Comparison of ENCODE assay signal across 12 cellular contexts in genomic region chr7:77202544-77202976, GRCh38. TPM values are rescaled to one million over a fixed set of nuclear protein-coding genes. Genes with fewer than 3 reads are reported as not detected.
DNase-seq lines count a peak whose midpoint lies in the region; ATAC-seq, FAIRE-seq and TF ChIP-seq lines count a peak whose summit lies in the region.
"Had no signal": no experiment of that assay in that cellular context is flagged by ENCODE, and none has a peak within 500 bp of the region (broad histone marks: within the 10 kb centered on the region; RNA-seq: fewer than 3 reads in every experiment).

No MANE protein-coding gene starts in this region.

- H3K4me1 Mint-ChIP-seq in mesothelial cell of epicardium: peaks cover 10% of the 10 kb centered on the region

- CTCF ChIA-PET in GM12878 (lab: Yijun Ruan, JAX): interaction anchor here (0.6 to 5.3 kb wide), 3 partner anchors 9 to 58 kb away, joined by 3 to 67 read pairs (median 3); no protein-coding TSS in a partner anchor

- ATAC-seq in GM18499 (IDR thresholded peaks at IDR 0.05; ENCODE audit: insufficient read depth, unreplicated experiment) (peak; percentile 91), GM19463 (IDR thresholded peaks at IDR 0.05; ENCODE audit: unreplicated experiment) (peak; percentile 93), HG03066 (IDR thresholded peaks at IDR 0.05; ENCODE audit: low read depth, unreplicated experiment) (peak; percentile 89), GM12878 (peak; percentile 96)

- no peaks in the 10 kb centered on the region; the same call in 1 of the 2 replicates for H3K79me2 ChIP-seq in GM12878 (ENCODE audit: control insufficient read depth, insufficient read depth, low read length)

- BruUV-seq in GM12878 (replicated peaks; lab: Mats Ljungman, UMichigan): no TSS peak

- peak overlapping the region; percentile 24; the same call in 1 of the 2 replicates for H3K9ac ChIP-seq in GM12878 (ENCODE audit: control insufficient read depth, insufficient read depth, low read length)

- DNase-seq in GM12878 (ENCODE audit: low read depth, low spot score): peak; percentile 83
- DNase-seq in NCI-H345 treated with DMSO at 0.1 percent for 48 hours (lab: John Stamatoyannopoulos, UW; ENCODE audit: unreplicated experiment): no peak
- DNase-seq in D341Med (ENCODE audit: low spot score): no peak
- DNase-seq in mesothelial cell of epicardium (ENCODE audit: low spot score in 2 of 2, unreplicated experiment in 2 of 2): no peak
- no peak for DNase-seq in H7
- DNase-seq: activated T-cell treated with anti-CD3 and anti-CD28 coated beads for 4 hours; effector CD4-positive, alpha-beta T cell; kidney glomerular epithelial cell had no signal

- RAD21 ChIA-PET in GM12878 (lab: Charles Lee; ENCODE audit: unreplicated experiment): interaction anchor here (0.7 to 6.4 kb wide), 3 partner anchors 10 to 44 kb away, joined by 3 to 72 read pairs (median 28); no protein-coding TSS in a partner anchor

- no peaks in the 10 kb centered on the region for H3K36me3 Mint-ChIP-seq in mesothelial cell of epicardium

- SMC1A ChIA-PET in GM12878 (lab: Charles Lee; ENCODE audit: uncharacterized antibody, unreplicated experiment): interaction anchor here (0.9 to 8.6 kb wide), 10 partner anchors 9 to 129 kb away, joined by 3 to 124 read pairs (median 4); partner anchors contain the start of gene CCDC146

- peak; percentile 83 for FAIRE-seq in GM12878 (lab: Jason Lieb, UNC)

- peak; percentile 48 for TF ChIP-seq RAD21 in GM12878 (IDR thresholded peaks at IDR 0.05; ENCODE audit: insufficient read depth, low read depth, low read length)

- peak overlapping the region; percentile 40; the same call in 1 of the 2 replicates for H2AFZ ChIP-seq in GM12878 (ENCODE audit: control insufficient read depth, low read depth, low read length)

- intact Hi-C loops in GM12878 (cut with micrococcal nuclease; ENCODE audit: unreplicated experiment): loop anchor here (2.0 to 5.0 kb wide), 3 partner anchors 20 to 128 kb away; no protein-coding TSS in a partner anchor

- H3K4me3 Mint-ChIP-seq in mesothelial cell of epicardium: no peak overlapping the region

- peak in 1 of 3 experiments; percentile 19; a peak in 1 of 6 replicates for TF ChIP-seq CTCF in GM12878 (IDR thresholded peaks at IDR 0.05 in 2 of 3, conservative IDR thresholded peaks at IDR 0.05 in 1 of 3; ENCODE audit: control insufficient read depth in 2 of 3, extremely low read depth in 1 of 3, insufficient read depth in 1 of 3, low read depth in 3 of 3, low read length in 3 of 3)
- no peak for TF ChIP-seq CTCF in mesothelial cell of epicardium (IDR thresholded peaks at IDR 0.05; ENCODE audit: unreplicated experiment)

- H3K27me3 Mint-ChIP-seq in mesothelial cell of epicardium (ENCODE audit: low read depth): peaks cover 21% of the 10 kb centered on the region

- H3K36me3 ChIP-seq in GM12878 (ENCODE audit: control insufficient read depth in 2 of 2, insufficient read depth in 2 of 2, low read length in 1 of 2) (no peaks in the 10 kb centered on the region), H7 (replicated peaks; ENCODE audit: control insufficient read depth, insufficient read depth, low read length) (no peaks in the 10 kb centered on the region)
- H3K36me3 ChIP-seq: thoracic aorta had no signal

- WGBS in GM12878 (ENCODE audit: insufficient coverage, insufficient replicate concordance, low lambda C conversion rate, missing lambda C conversion rate): 0% methylated on average over 4 of the region's 4 CpGs

- H3K9me3 ChIP-seq in GM12878 (replicated peaks; ENCODE audit: control insufficient read depth, insufficient read depth, low read length): no peaks in the 10 kb centered on the region
- H3K9me3 ChIP-seq: thoracic aorta had no signal

- POLR2A ChIA-PET in GM12878 (lab: Charles Lee): interaction anchor here (0.6 to 2.1 kb wide), 3 partner anchors 9 to 52 kb away, joined by 3 to 6 read pairs (median 5); no protein-coding TSS in a partner anchor

- H3K9me3 Mint-ChIP-seq in mesothelial cell of epicardium: no peaks in the 10 kb centered on the region

- H3K4me2 ChIP-seq in GM12878 (ENCODE audit: control insufficient read depth, insufficient read depth): peak overlapping the region; percentile 76

- no peaks in the 10 kb centered on the region for H3K27me3 ChIP-seq in GM12878 (replicated peaks in 1 of 2; ENCODE audit: control insufficient read depth in 2 of 2, insufficient read depth in 2 of 2, low read length in 1 of 2)
- H3K27me3 ChIP-seq in H7 (ENCODE audit: control insufficient read depth, insufficient read depth, low read length): no peaks in the 10 kb centered on the region

- in situ Hi-C loops in GM12878 (cut with MboI): no loop called here

- peak in 1 of 2 experiments; percentile 85 for TF ChIP-seq EP300 in GM12878 (IDR thresholded peaks at IDR 0.05; ENCODE audit: borderline replicate concordance in 1 of 2, control insufficient read depth in 1 of 2, low read depth in 2 of 2, low read length in 2 of 2)

- TF ChIP-seq POLR2A in GM12878 (IDR thresholded peaks at IDR 0.05; ENCODE audit: low read depth, low read length): peak; percentile 32; the same call in 1 of the 2 replicates

- no peak overlapping the region for H3K27ac Mint-ChIP-seq in mesothelial cell of epicardium

- H3K4me1 ChIP-seq in GM12878 (ENCODE audit: control insufficient read depth, insufficient read depth, low read length): peaks cover 40% of the 10 kb centered on the region

- peak overlapping the region; percentile 83 for H3K27ac ChIP-seq in GM12878 (ENCODE audit: control insufficient read depth, insufficient read depth)
- H3K27ac ChIP-seq: thoracic aorta had no signal

- peak overlapping the region; percentile 26; the same call in 1 of the 2 replicates for H3K4me3 ChIP-seq in GM12878
- H3K4me3 ChIP-seq in H7 (ENCODE audit: insufficient read depth, low read depth, low read length): no peak overlapping the region
- H3K4me3 ChIP-seq: thoracic aorta had no signal

- H4K20me1 ChIP-seq in GM12878 (ENCODE audit: control insufficient read depth, insufficient read depth): no peaks in the 10 kb centered on the region

TF ChIP-seq in GM12878, 131 proteins besides CTCF, POLR2A, EP300 and RAD21 (continues in another document):
- TF ChIP-seq CBX5 (IDR thresholded peaks at IDR 0.05; ENCODE audit: low read depth): peak; percentile 70; the same call in 1 of the 2 replicates
- no peak for TF ChIP-seq RFX5 (IDR thresholded peaks at IDR 0.05; ENCODE audit: low read depth, low read length)
- TF ChIP-seq FOXK2 (IDR thresholded peaks at IDR 0.05): no peak
- TF ChIP-seq E4F1 (IDR thresholded peaks at IDR 0.05; ENCODE audit: borderline replicate concordance, partially characterized antibody): no peak
- TF ChIP-seq MEF2A (IDR thresholded peaks at IDR 0.05; ENCODE audit: insufficient read depth, low read depth, low read length): peak; percentile 46; the same call in 1 of the 2 replicates
- TF ChIP-seq SKIL (IDR thresholded peaks at IDR 0.05; ENCODE audit: low read depth, poor library complexity, severe bottlenecking): peak; percentile 24

RNA-seq across cellular contexts. Expression of gene FGL2, which starts 2.9 kb away (rescaled TPM):
- total RNA-seq in GM12878 (2013; cell fraction: nucleolus; rRNA removed): 1.4 and 2.1 TPM in 2 replicates
- total RNA-seq in GM12878 (2014; rRNA removed) (1.9 and 2.5 TPM in 2 replicates), GM12878 (2014; rRNA removed; fragmentation: Illumina TruSeq; extraction: Trizol) (3.2 and 3.5 TPM in 2 replicates), GM12878 (2021) (1.2 and 1.7 TPM in 2 replicates), mesothelial cell of epicardium (0.05 TPM in 1 of 3 replicates, not detected in the others)
- polyA plus RNA-seq in GM12878 (2011; ENCODE audit: low read depth): 1.1 TPM
- polyA plus RNA-seq in GM12878 (2011; rRNA removed) (0.04 TPM in 1 of 2 replicates, not detected in the other), GM12878 (2014; fragmentation: Illumina TruSeq; extraction: Trizol) (2.5 and 4.3 TPM in 2 replicates), GM12878 (2014; fragmentation: Nextera tagmentation; extraction: Ambion mirVana) (1 to 10 TPM; 1.2 to 1.6 TPM), GM12878 (2014; rRNA removed) (1.4 and 1.5 TPM in 2 replicates), GM12878 (2016; fragmentation: Nextera tagmentation; extraction: Ambion mirVana) (under 1 TPM; 0.44 to 0.66 TPM)
- not detected in 2 replicates for polyA plus RNA-seq in GM12878 (2011; cell fraction: cytosol; rRNA removed)
- not detected in 2 replicates for polyA plus RNA-seq in GM12878 (2011; cell fraction: nucleus; rRNA removed)
- polyA plus RNA-seq in GM12878 (2012): 1.3 and 1.7 TPM in 2 replicates
- polyA minus RNA-seq in GM12878 (2011; rRNA and poly(A)+ RNA removed): not detected in 2 replicates
- not detected in 2 replicates for polyA minus RNA-seq in GM12878 (2011; cell fraction: cytosol; rRNA and poly(A)+ RNA removed)
- not detected in 2 replicates for polyA minus RNA-seq in GM12878 (2011; cell fraction: nucleus; rRNA and poly(A)+ RNA removed)
- not detected in 2 replicates for total RNA-seq in H7 (2014; rRNA removed; shearing (Covaris generic))
